In the genomic region with DNA sequence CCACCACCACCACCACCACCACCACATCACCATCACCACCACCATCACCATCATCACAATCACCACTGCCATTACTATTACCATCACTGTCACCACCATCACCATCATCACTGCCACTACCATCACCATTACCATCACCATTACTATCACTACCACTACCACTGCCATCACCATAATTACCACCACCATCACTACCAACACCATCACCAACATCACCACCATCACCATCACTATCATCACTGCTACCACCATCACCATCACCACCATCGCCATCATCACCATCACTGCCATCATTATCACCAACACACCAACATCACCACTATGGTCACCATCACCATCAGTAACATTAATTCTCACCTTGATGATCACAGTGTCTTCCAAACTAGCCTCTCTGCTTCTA, we compare ENCODE assay signal across 24 cellular contexts.
A peak's percentile ranks its signal among the peaks of the same experiment; 100 is the strongest.
DNase-seq lines count a peak whose midpoint lies in the region; ATAC-seq, FAIRE-seq and TF ChIP-seq lines count a peak whose summit lies in the region.
"Had no signal": no experiment of that assay in that cellular context is flagged by ENCODE, and none has a peak within 500 bp of the region (broad histone marks: within the 10 kb centered on the region; RNA-seq: fewer than 3 reads in every experiment).

No MANE protein-coding gene starts in this region.

- H3K23ac ChIP-seq in mesenchymal stem cell (ENCODE audit: low read length in 2 of 2) = no peak overlapping the region

- FAIRE-seq in GM12878 (lab: Jason Lieb, UNC) = no peak
- FAIRE-seq: G401.6, GM18507, RCC 7860 had no signal

- no peak overlapping the region for H3K18ac ChIP-seq in mesenchymal stem cell (ENCODE audit: low read depth in 1 of 2, low read length in 2 of 2)

- no peaks in the 10 kb centered on the region for H3K79me1 ChIP-seq in mesenchymal stem cell (replicated peaks; ENCODE audit: low read length, poor library complexity, severe bottlenecking)

- SMC1A ChIA-PET in GM12878 (lab: Charles Lee; ENCODE audit: uncharacterized antibody, unreplicated experiment) = no interaction called here

- no peak overlapping the region for H2BK12ac ChIP-seq in mesenchymal stem cell (ENCODE audit: low read length in 2 of 2)

- H3K9ac ChIP-seq in GM12878 (ENCODE audit: control insufficient read depth, insufficient read depth, low read length) = no peak overlapping the region
- H3K9ac ChIP-seq in mesenchymal stem cell (ENCODE audit: low read length) = no peak overlapping the region

- H3K27ac Mint-ChIP-seq in activated CD4-positive, alpha-beta T cell treated with anti-CD3 and anti-CD28 coated beads, Interleukin-2, amount 10 ng/mL, durations not matched to agents 7 days and 5 days = peak overlapping the region; percentile 55
- H3K27ac Mint-ChIP-seq in activated CD4-positive, alpha-beta T cell treated with anti-CD3 and anti-CD28 coated beads for 36 hours = no peak overlapping the region
- H3K27ac Mint-ChIP-seq: B cell, GM23338 had no signal

- BruUV-seq in A673 (replicated peaks; lab: Mats Ljungman, UMichigan) (no TSS peak), GM12878 (replicated peaks; lab: Mats Ljungman, UMichigan) (no TSS peak)

- no peaks in the 10 kb centered on the region for H3K4me1 Mint-ChIP-seq in activated CD4-positive, alpha-beta T cell treated with anti-CD3 and anti-CD28 coated beads, Interleukin-2, amount 10 ng/mL, durations not matched to agents 7 days and 5 days
- H3K4me1 Mint-ChIP-seq in activated CD4-positive, alpha-beta T cell treated with anti-CD3 and anti-CD28 coated beads for 36 hours = no peaks in the 10 kb centered on the region
- H3K4me1 Mint-ChIP-seq: B cell, GM23338 had no signal

- no peak overlapping the region for H2AK5ac ChIP-seq in mesenchymal stem cell (ENCODE audit: low read length, severe bottlenecking)

- H2BK5ac ChIP-seq in mesenchymal stem cell (ENCODE audit: low read depth, low read length, poor library complexity, severe bottlenecking) = no peak overlapping the region

- H4K20me1 ChIP-seq in GM12878 (ENCODE audit: control insufficient read depth, insufficient read depth) = no peaks in the 10 kb centered on the region

- no peak overlapping the region for H2BK15ac ChIP-seq in mesenchymal stem cell (ENCODE audit: low read depth, poor library complexity, severe bottlenecking)

- H2AFZ ChIP-seq in GM12878 (ENCODE audit: control insufficient read depth, low read depth, low read length) = no peak overlapping the region
- H2AFZ ChIP-seq in mesenchymal stem cell (ENCODE audit: low read depth, low read length) = no peak overlapping the region
- H2AFZ ChIP-seq: GM23338 had no signal

- H3K36me3 Mint-ChIP-seq in activated CD4-positive, alpha-beta T cell treated with anti-CD3 and anti-CD28 coated beads, Interleukin-2, amount 10 ng/mL, durations not matched to agents 7 days and 5 days (ENCODE audit: low read depth) = peaks cover 4% of the 10 kb centered on the region
- H3K36me3 Mint-ChIP-seq in activated CD4-positive, alpha-beta T cell treated with anti-CD3 and anti-CD28 coated beads for 36 hours (ENCODE audit: low read depth) = no peaks in the 10 kb centered on the region
- H3K36me3 Mint-ChIP-seq: CD14-positive monocyte had no signal

- H3K4me2 ChIP-seq in GM12878 (ENCODE audit: control insufficient read depth, insufficient read depth) = no peak overlapping the region
- no peak overlapping the region for H3K4me2 ChIP-seq in mesenchymal stem cell (ENCODE audit: low read length, poor library complexity, severe bottlenecking)
- H3K4me2 ChIP-seq: GM23338 had no signal

- in situ Hi-C loops in GM12878 (cut with MboI) = no loop called here

- intact Hi-C loops in activated CD4-positive, alpha-beta T cell treated with anti-CD3 and anti-CD28 coated beads for 36 hours (cut with DNase I, micrococcal nuclease) = no loop called here
- intact Hi-C loops in A673 (cut with micrococcal nuclease; ENCODE audit: unreplicated experiment) = loop anchor here (2.0 to 10.0 kb wide), 4 partner anchors 39 to 523 kb away; a partner anchor contains a TSS
- intact Hi-C loops in GM12878 (cut with micrococcal nuclease; ENCODE audit: unreplicated experiment) = no loop called here

- H3K4me3 ChIP-seq in A673 (ENCODE audit: low read depth, low read length, poor library complexity, severe bottlenecking) (no peak overlapping the region), GM12878 (no peak overlapping the region), mesenchymal stem cell (ENCODE audit: insufficient read depth in 1 of 2, low read depth in 1 of 2, low read length in 2 of 2) (no peak overlapping the region)
- H3K4me3 ChIP-seq: GM23338, SJSA1 had no signal

- no peak overlapping the region for H2BK120ac ChIP-seq in mesenchymal stem cell (ENCODE audit: low read depth, low read length)

- 100% methylated on average over 1 of the region's 1 CpG for WGBS in GM12878 (ENCODE audit: insufficient coverage, insufficient replicate concordance, low lambda C conversion rate, missing lambda C conversion rate)
- 96% methylated on average over 1 of the region's 1 CpG for WGBS in mesenchymal stem cell

- no peak for DNase-seq in activated CD4-positive, alpha-beta T cell treated with anti-CD3 and anti-CD28 coated beads, Interleukin-2, amount 10 ng/mL, durations not matched to agents 7 days and 5 days
- no peak for DNase-seq in activated CD4-positive, alpha-beta T cell treated with anti-CD3 and anti-CD28 coated beads for 36 hours
- DNase-seq in A673 (ENCODE audit: low spot score) = no peak
- no peak for DNase-seq in GM12878 (ENCODE audit: low read depth, low spot score)
- no peak for DNase-seq in mesenchymal stem cell
- DNase-seq in omental fat pad (ENCODE audit: low spot score) = no peak
- DNase-seq in stimulated activated naive CD4-positive, alpha-beta T cell treated with Interleukin-2 at 50 U/mL for 16 hours (lab: John Stamatoyannopoulos, UW) = no peak
- DNase-seq: MM.1S, NCI-H1048, NCI-H1436, NCI-H187 treated with DMSO at 0.1 percent for 48 hours, NCI-H2107, NCI-H446 treated with DMSO at 0.1 percent for 48 hours, NCI-H526 treated with DMSO at 0.1 percent for 48 hours, OCI-M1 had no signal

- TF ChIP-seq POLR2A in GM12878 (IDR thresholded peaks at IDR 0.05; ENCODE audit: low read depth, low read length) = no peak

- H3K4me3 Mint-ChIP-seq in activated CD4-positive, alpha-beta T cell treated with anti-CD3 and anti-CD28 coated beads, Interleukin-2, amount 10 ng/mL, durations not matched to agents 7 days and 5 days = no peak overlapping the region
- no peak overlapping the region for H3K4me3 Mint-ChIP-seq in activated CD4-positive, alpha-beta T cell treated with anti-CD3 and anti-CD28 coated beads for 36 hours
- H3K4me3 Mint-ChIP-seq: B cell, CD14-positive monocyte, GM23338 had no signal

- ATAC-seq in activated CD4-positive, alpha-beta T cell treated with anti-CD3 and anti-CD28 coated beads for 36 hours = no peak
- ATAC-seq in GM12878 (no peak), omental fat pad (ENCODE audit: low FRiP score) (no peak), HG02970 (IDR thresholded peaks at IDR 0.05; ENCODE audit: low FRiP score, unreplicated experiment) (no peak)
- ATAC-seq: GM23338, HCT116 had no signal

- TF ChIP-seq CTCF in A673 (conservative IDR thresholded peaks at IDR 0.05; ENCODE audit: low read depth, low read length) = no peak
- no peak for TF ChIP-seq CTCF in GM12878 (IDR thresholded peaks at IDR 0.05 in 2 of 3, conservative IDR thresholded peaks at IDR 0.05 in 1 of 3; ENCODE audit: control insufficient read depth in 2 of 3, extremely low read depth in 1 of 3, insufficient read depth in 1 of 3, low read depth in 3 of 3, low read length in 3 of 3)
- no peak for TF ChIP-seq CTCF in omental fat pad (IDR thresholded peaks at IDR 0.05)

- H3K9me3 ChIP-seq in A673 (ENCODE audit: low read depth, low read length, poor library complexity, severe bottlenecking) (peaks cover 10% of the 10 kb centered on the region), GM12878 (replicated peaks; ENCODE audit: control insufficient read depth, insufficient read depth, low read length) (no peaks in the 10 kb centered on the region), mesenchymal stem cell (ENCODE audit: control insufficient read depth, low read length) (no peaks in the 10 kb centered on the region)

- no peak for TF ChIP-seq RAD21 in GM12878 (IDR thresholded peaks at IDR 0.05; ENCODE audit: insufficient read depth, low read depth, low read length)

- no peaks in the 10 kb centered on the region for H3K27me3 Mint-ChIP-seq in activated CD4-positive, alpha-beta T cell treated with anti-CD3 and anti-CD28 coated beads, Interleukin-2, amount 10 ng/mL, durations not matched to agents 7 days and 5 days
- peaks cover 4% of the 10 kb centered on the region for H3K27me3 Mint-ChIP-seq in activated CD4-positive, alpha-beta T cell treated with anti-CD3 and anti-CD28 coated beads for 36 hours

- H3K9me3 Mint-ChIP-seq in activated CD4-positive, alpha-beta T cell treated with anti-CD3 and anti-CD28 coated beads, Interleukin-2, amount 10 ng/mL, durations not matched to agents 7 days and 5 days = peaks cover 8% of the 10 kb centered on the region
- H3K9me3 Mint-ChIP-seq in activated CD4-positive, alpha-beta T cell treated with anti-CD3 and anti-CD28 coated beads for 36 hours (ENCODE audit: low read depth) = peaks cover 8% of the 10 kb centered on the region

- peaks cover 11% of the 10 kb centered on the region for H3K4me1 ChIP-seq in A673 (ENCODE audit: insufficient read depth, low read length, poor library complexity, severe bottlenecking)
- no peaks in the 10 kb centered on the region for H3K4me1 ChIP-seq in GM12878 (ENCODE audit: control insufficient read depth, insufficient read depth, low read length)
- no peaks in the 10 kb centered on the region for H3K4me1 ChIP-seq in mesenchymal stem cell (ENCODE audit: control insufficient read depth, insufficient read depth, low read depth, low read length)
- H3K4me1 ChIP-seq: SJSA1 had no signal

- peak overlapping the region; percentile 57 for H4K91ac ChIP-seq in mesenchymal stem cell (ENCODE audit: low read length)

- no peak overlapping the region for H3K4ac ChIP-seq in mesenchymal stem cell (ENCODE audit: low read depth in 1 of 2, low read length in 2 of 2)

- H3K27ac ChIP-seq in A673 (ENCODE audit: low read depth, low read length, poor library complexity, severe bottlenecking) (peak overlapping the region; percentile 98), GM12878 (ENCODE audit: control insufficient read depth, insufficient read depth) (no peak overlapping the region), mesenchymal stem cell (ENCODE audit: low read length, poor library complexity, severe bottlenecking) (no peak overlapping the region)
- H3K27ac ChIP-seq: SJSA1 had no signal

- RAD21 ChIA-PET in GM12878 (lab: Charles Lee; ENCODE audit: unreplicated experiment) = interaction anchor here (0.6 kb wide), 1 partner anchor 30 kb away, joined by 3 read pairs; no protein-coding TSS in a partner anchor

- no peaks in the 10 kb centered on the region for H3K79me2 ChIP-seq in GM12878 (ENCODE audit: control insufficient read depth, insufficient read depth, low read length)

- POLR2A ChIA-PET in activated CD4-positive, alpha-beta T cell treated with anti-CD3 and anti-CD28 coated beads, Interleukin-2, amount 10 ng/mL, durations not matched to agents 7 days and 5 days (lab: Charles Lee) = no interaction called here
- POLR2A ChIA-PET in activated CD4-positive, alpha-beta T cell treated with anti-CD3 and anti-CD28 coated beads for 36 hours (lab: Charles Lee) = no interaction called here
- POLR2A ChIA-PET in A673 (lab: Charles Lee; ENCODE audit: low non-redundant PET) = no interaction called here
- POLR2A ChIA-PET in GM12878 (lab: Charles Lee) = no interaction called here

- CTCF ChIA-PET in activated CD4-positive, alpha-beta T cell treated with anti-CD3 and anti-CD28 coated beads, Interleukin-2, amount 10 ng/mL, durations not matched to agents 7 days and 5 days (lab: Charles Lee) = no interaction called here
- CTCF ChIA-PET in activated CD4-positive, alpha-beta T cell treated with anti-CD3 and anti-CD28 coated beads for 36 hours (lab: Charles Lee) = no interaction called here
- CTCF ChIA-PET in A673 (lab: Charles Lee) = no interaction called here
- CTCF ChIA-PET in GM12878 (lab: Yijun Ruan, JAX) = no interaction called here

- H4K8ac ChIP-seq in mesenchymal stem cell (ENCODE audit: low read length) = no peak overlapping the region

- H3K14ac ChIP-seq in mesenchymal stem cell (ENCODE audit: low read length in 2 of 2) = no peak overlapping the region

- H3K27me3 ChIP-seq in A673 (replicated peaks; ENCODE audit: insufficient read depth, low read depth, low read length, poor library complexity) (no peaks in the 10 kb centered on the region), GM12878 (replicated peaks in 1 of 2; ENCODE audit: control insufficient read depth in 2 of 2, insufficient read depth in 2 of 2, low read length in 1 of 2) (no peaks in the 10 kb centered on the region), mesenchymal stem cell (ENCODE audit: control insufficient read depth in 1 of 2, insufficient read depth in 1 of 2, low read length in 2 of 2) (no peaks in the 10 kb centered on the region)
- H3K27me3 ChIP-seq: SJSA1 had no signal

- no peak for TF ChIP-seq EP300 in GM12878 (IDR thresholded peaks at IDR 0.05; ENCODE audit: borderline replicate concordance in 1 of 2, control insufficient read depth in 1 of 2, low read depth in 2 of 2, low read length in 2 of 2)

- H3K36me3 ChIP-seq in A673 (ENCODE audit: insufficient read depth, low read length, poor library complexity, severe bottlenecking) (peaks cover 36% of the 10 kb centered on the region), GM12878 (ENCODE audit: control insufficient read depth in 2 of 2, insufficient read depth in 2 of 2, low read length in 1 of 2) (peaks cover 0 to 2% of the 10 kb centered on the region in 2 experiments; a peak in 1 of 4 replicates), mesenchymal stem cell (ENCODE audit: control insufficient read depth in 1 of 2, insufficient read depth in 2 of 2, low read depth in 1 of 2, low read length in 2 of 2) (peaks cover 10 to 14% of the 10 kb centered on the region in 2 experiments)
- H3K36me3 ChIP-seq: SJSA1 had no signal
